14 cellular contexts compared by ENCODE assay signal in the genomic region with DNA sequence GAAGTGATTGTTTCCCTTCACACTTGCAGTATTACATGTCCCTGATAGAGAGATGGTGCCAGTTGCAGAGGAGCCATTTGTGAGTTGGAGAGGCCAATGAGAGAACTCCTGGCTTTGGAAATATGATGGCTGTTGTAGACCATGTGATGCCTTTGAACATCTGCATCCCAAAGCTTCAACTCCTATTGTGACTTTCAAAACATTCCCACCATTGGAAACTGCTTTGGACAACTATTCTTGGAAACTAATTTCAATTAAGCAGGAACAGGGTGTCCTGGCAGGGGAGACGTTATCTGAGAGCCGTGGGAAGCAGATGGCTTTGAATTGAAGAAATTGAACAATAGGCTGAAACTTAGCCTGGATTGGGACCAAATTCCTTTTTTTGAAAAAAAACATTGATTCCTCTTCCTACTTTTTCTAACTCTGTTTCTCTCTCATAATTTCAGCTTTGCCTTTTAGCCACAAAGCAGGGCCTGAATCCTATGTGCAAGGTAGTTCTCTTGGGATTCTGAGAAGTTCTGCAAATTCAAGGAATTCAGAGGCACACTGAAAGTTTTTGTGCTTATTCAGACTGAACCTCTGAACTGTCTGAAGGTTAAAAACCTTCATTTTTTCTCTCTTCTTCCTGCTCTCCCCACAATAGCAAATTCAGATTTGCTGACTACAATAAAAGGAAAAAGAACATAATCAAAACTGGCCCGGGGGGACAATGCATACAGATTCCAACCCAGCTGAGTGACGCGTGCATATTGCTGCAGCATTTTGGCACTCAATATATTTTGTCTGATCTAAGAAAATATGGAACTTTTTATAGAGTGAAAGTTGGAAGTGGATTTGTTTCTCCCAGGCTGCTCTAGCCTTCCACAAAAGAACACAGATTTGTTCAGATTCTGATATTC.
"Had no signal": no experiment of that assay in that cellular context is flagged by ENCODE, and none has a peak within 500 bp of the region (broad histone marks: within the 10 kb centered on the region; RNA-seq: fewer than 3 reads in every experiment).

No MANE protein-coding gene starts in this region.

- H3K4me3 ChIP-seq: adrenal gland, left lung, SK-N-MC, skin epidermis, stomach had no signal

- H3K4me1 Mint-ChIP-seq: activated CD4-positive, alpha-beta T cell treated with anti-CD3 and anti-CD28 coated beads, Interleukin-2, amount 10 ng/mL, durations not matched to agents 7 days and 5 days; central memory CD8-positive, alpha-beta T cell; nephron progenitor cell had no signal

- H3K27ac ChIP-seq: adrenal gland, left lung, SK-N-MC, skin epidermis, stomach had no signal

- H3K36me3 ChIP-seq: adrenal gland, left lung, stomach had no signal

- DNase-seq: activated CD4-positive, alpha-beta T cell treated with anti-CD3 and anti-CD28 coated beads, Interleukin-2, amount 10 ng/mL, durations not matched to agents 7 days and 5 days; activated CD4-positive, CD25-positive, alpha-beta regulatory T cell; activated naive CD4-positive, alpha-beta T cell treated with anti-CD3 and anti-CD28 coated beads, Interleukin-2, amount 50 U/mL, for 16 hours; erythroblast; left lung; mesendoderm; nephron progenitor cell; stomach; trophoblast cell had no signal

- H3K9me3 ChIP-seq: adrenal gland, stomach had no signal

- H3K27me3 ChIP-seq: adrenal gland, left lung, stomach had no signal

- H3K4me3 Mint-ChIP-seq: activated CD4-positive, alpha-beta T cell treated with anti-CD3 and anti-CD28 coated beads, Interleukin-2, amount 10 ng/mL, durations not matched to agents 7 days and 5 days; central memory CD8-positive, alpha-beta T cell; dendritic cell treated with granulocyte-macrophage colony-stimulating factor and Interleukin-4, amounts not matched to agents 40 ng/mL and 50 ng/mL, for 4 days; nephron progenitor cell had no signal

- H3K4me1 ChIP-seq: adrenal gland, left lung, stomach had no signal

- H3K27ac Mint-ChIP-seq: activated CD4-positive, alpha-beta T cell treated with anti-CD3 and anti-CD28 coated beads, Interleukin-2, amount 10 ng/mL, durations not matched to agents 7 days and 5 days; dendritic cell treated with granulocyte-macrophage colony-stimulating factor and Interleukin-4, amounts not matched to agents 40 ng/mL and 50 ng/mL, for 4 days; nephron progenitor cell had no signal

- H3K27me3 Mint-ChIP-seq: activated CD4-positive, alpha-beta T cell treated with anti-CD3 and anti-CD28 coated beads, Interleukin-2, amount 10 ng/mL, durations not matched to agents 7 days and 5 days; central memory CD8-positive, alpha-beta T cell; dendritic cell treated with granulocyte-macrophage colony-stimulating factor and Interleukin-4, amounts not matched to agents 40 ng/mL and 50 ng/mL, for 4 days had no signal

- H3K9me3 Mint-ChIP-seq: activated CD4-positive, alpha-beta T cell treated with anti-CD3 and anti-CD28 coated beads, Interleukin-2, amount 10 ng/mL, durations not matched to agents 7 days and 5 days; nephron progenitor cell had no signal

- ATAC-seq: left lung had no signal
